Comparison of ENCODE assay signal across 21 cellular contexts in genomic region chr3:117629505-117629904, GRCh38.
"Had no signal": no experiment of that assay in that cellular context is flagged by ENCODE, and none has a peak within 500 bp of the region (broad histone marks: within the 10 kb centered on the region; RNA-seq: fewer than 3 reads in every experiment).

No MANE protein-coding gene starts in this region.

- H3K4me3 ChIP-seq: adrenal gland, mucosa of descending colon, ovary, spleen, thyroid gland had no signal

- DNase-seq: activated CD4-positive, alpha-beta T cell treated with anti-CD3 and anti-CD28 coated beads for 1 hour; activated CD4-positive, alpha-beta T cell treated with anti-CD3 and anti-CD28 coated beads, Interleukin-2, amount 50 U/mL, for 48 hours; activated gamma-delta T cell treated with Interleukin-2 at 50 U/mL for 16 hours; adrenal gland; cerebellar nuclear complex; cortex of kidney; effector CD4-positive, alpha-beta T cell; immature natural killer cell; left ventricle myocardium superior; naive B cell; ovary; spleen; stimulated activated CD4-positive, alpha-beta T cell treated with anti-CD3 and anti-CD28 coated beads, Interleukin-4, amount 100 ng/mL, for 4 hours; stimulated activated naive B cell treated with anti-CD40 and anti-IgM and Interleukin-4, amounts not matched to agents 10 μg/mL and 1 μg/mL and 100 μg/mL, for 72 hours; T-helper 2 cell; WERI-Rb-1 had no signal

- H3K9me3 ChIP-seq: adrenal gland, mucosa of descending colon, ovary, spleen, thyroid gland had no signal

- H3K36me3 ChIP-seq: adrenal gland, ovary, spleen, thyroid gland, WERI-Rb-1 had no signal

- H3K4me1 ChIP-seq: adrenal gland, spleen, thyroid gland had no signal

- H3K9me3 Mint-ChIP-seq: activated T-helper 1 cell treated with anti-CD3 and anti-CD28 coated beads, Interleukin-12 subunit alpha, Interleukin-12 subunit beta, Interleukin-2, Interleukin-4 antibody, amounts not matched to agents 30 ng/mL and 10 ng/mL and 1 ng/mL, durations not matched to agents 14 hours and 24 hours and 36 hours had no signal

- H3K27ac ChIP-seq: adrenal gland, ovary, spleen, thyroid gland, WERI-Rb-1 had no signal

- H3K27ac Mint-ChIP-seq: activated naive CD4-positive, alpha-beta T cell treated with anti-CD3 and anti-CD28 coated beads, Interleukin-2, amount 50 U/mL, for 72 hours; activated T-helper 1 cell treated with anti-CD3 and anti-CD28 coated beads, Interleukin-12 subunit alpha, Interleukin-12 subunit beta, Interleukin-2, Interleukin-4 antibody, amounts not matched to agents 30 ng/mL and 10 ng/mL and 1 ng/mL, durations not matched to agents 14 hours and 24 hours and 36 hours; immature natural killer cell; naive B cell; stimulated activated naive B cell treated with anti-CD40 and anti-IgM and Interleukin-4, amounts not matched to agents 10 μg/mL and 1 μg/mL and 100 μg/mL, for 72 hours had no signal

- ATAC-seq: activated naive CD4-positive, alpha-beta T cell treated with anti-CD3 and anti-CD28 coated beads, Interleukin-2, amount 50 U/mL, for 72 hours; esophagus mucosa; mucosa of descending colon; stimulated activated naive B cell treated with anti-CD40 and anti-IgM and Interleukin-4, amounts not matched to agents 10 μg/mL and 1 μg/mL and 100 μg/mL, for 72 hours had no signal

- H3K4me1 Mint-ChIP-seq: immature natural killer cell; naive B cell; stimulated activated naive B cell treated with anti-CD40 and anti-IgM and Interleukin-4, amounts not matched to agents 10 μg/mL and 1 μg/mL and 100 μg/mL, for 72 hours had no signal

- H3K27me3 ChIP-seq: adrenal gland, ovary, spleen, thyroid gland had no signal

- H3K4me3 Mint-ChIP-seq: activated T-helper 1 cell treated with anti-CD3 and anti-CD28 coated beads, Interleukin-12 subunit alpha, Interleukin-12 subunit beta, Interleukin-2, Interleukin-4 antibody, amounts not matched to agents 30 ng/mL and 10 ng/mL and 1 ng/mL, durations not matched to agents 14 hours and 24 hours and 36 hours; immature natural killer cell; naive B cell; stimulated activated naive B cell treated with anti-CD40 and anti-IgM and Interleukin-4, amounts not matched to agents 10 μg/mL and 1 μg/mL and 100 μg/mL, for 72 hours had no signal

- H3K27me3 Mint-ChIP-seq: naive B cell; stimulated activated naive B cell treated with anti-CD40 and anti-IgM and Interleukin-4, amounts not matched to agents 10 μg/mL and 1 μg/mL and 100 μg/mL, for 72 hours had no signal

- H3K36me3 Mint-ChIP-seq: activated naive CD4-positive, alpha-beta T cell treated with anti-CD3 and anti-CD28 coated beads, Interleukin-2, amount 50 U/mL, for 72 hours; immature natural killer cell; naive B cell; stimulated activated naive B cell treated with anti-CD40 and anti-IgM and Interleukin-4, amounts not matched to agents 10 μg/mL and 1 μg/mL and 100 μg/mL, for 72 hours had no signal
